In genomic region chr3:57794501-57794900, GRCh38 we compare ENCODE assay signal across 1 cellular context.
TF ChIP-seq lines count a peak whose summit lies in the region.

No MANE protein-coding gene starts in this region.

TF ChIP-seq in GM23338, 12 proteins besides CTCF, POLR2A, EP300 and RAD21 (continued from another document):
- TF ChIP-seq REST (IDR thresholded peaks at IDR 0.05; ENCODE audit: unreplicated experiment) (no peak), ZNF462 (CRISPR knock-in tag; IDR thresholded peaks at IDR 0.05) (no peak), ZNF114 (CRISPR knock-in tag; IDR thresholded peaks at IDR 0.05) (no peak), CREB1 (CRISPR knock-in tag; IDR thresholded peaks at IDR 0.05; ENCODE audit: low read depth) (no peak), ETS1 (IDR thresholded peaks at IDR 0.05) (no peak), EZH2 (IDR thresholded peaks at IDR 0.05; ENCODE audit: low read depth, unreplicated experiment) (no peak), STAT1 (IDR thresholded peaks at IDR 0.05; ENCODE audit: unreplicated experiment) (no peak), EZH2phosphoT487 (IDR thresholded peaks at IDR 0.05; ENCODE audit: unreplicated experiment) (no peak)
